In the genomic region with DNA sequence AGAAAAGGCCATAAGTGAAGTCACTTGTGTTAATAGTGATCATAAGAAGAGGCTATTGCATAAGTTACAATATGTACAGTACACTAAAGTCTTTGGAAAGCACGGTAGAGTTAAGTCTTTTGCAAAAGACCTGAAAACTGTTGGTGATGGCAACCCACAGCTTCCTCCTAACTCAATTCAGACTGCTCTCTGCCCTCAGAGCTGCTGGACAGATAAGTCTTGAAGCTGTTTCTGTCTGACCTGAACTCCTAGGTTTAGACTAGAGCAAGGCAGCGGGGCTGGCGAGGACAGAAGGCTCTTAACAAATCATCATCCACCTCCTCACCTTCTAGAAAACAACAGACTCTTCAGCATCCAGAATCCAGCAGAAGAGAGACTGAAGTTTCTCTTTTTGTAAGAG, we compare ENCODE assay signal across 1 cellular context.
TF ChIP-seq lines count a peak whose summit lies in the region.

No MANE protein-coding gene starts in this region.

TF ChIP-seq in GM23338, 12 proteins besides CTCF, POLR2A, EP300 and RAD21:
- TF ChIP-seq, protein P1, sequence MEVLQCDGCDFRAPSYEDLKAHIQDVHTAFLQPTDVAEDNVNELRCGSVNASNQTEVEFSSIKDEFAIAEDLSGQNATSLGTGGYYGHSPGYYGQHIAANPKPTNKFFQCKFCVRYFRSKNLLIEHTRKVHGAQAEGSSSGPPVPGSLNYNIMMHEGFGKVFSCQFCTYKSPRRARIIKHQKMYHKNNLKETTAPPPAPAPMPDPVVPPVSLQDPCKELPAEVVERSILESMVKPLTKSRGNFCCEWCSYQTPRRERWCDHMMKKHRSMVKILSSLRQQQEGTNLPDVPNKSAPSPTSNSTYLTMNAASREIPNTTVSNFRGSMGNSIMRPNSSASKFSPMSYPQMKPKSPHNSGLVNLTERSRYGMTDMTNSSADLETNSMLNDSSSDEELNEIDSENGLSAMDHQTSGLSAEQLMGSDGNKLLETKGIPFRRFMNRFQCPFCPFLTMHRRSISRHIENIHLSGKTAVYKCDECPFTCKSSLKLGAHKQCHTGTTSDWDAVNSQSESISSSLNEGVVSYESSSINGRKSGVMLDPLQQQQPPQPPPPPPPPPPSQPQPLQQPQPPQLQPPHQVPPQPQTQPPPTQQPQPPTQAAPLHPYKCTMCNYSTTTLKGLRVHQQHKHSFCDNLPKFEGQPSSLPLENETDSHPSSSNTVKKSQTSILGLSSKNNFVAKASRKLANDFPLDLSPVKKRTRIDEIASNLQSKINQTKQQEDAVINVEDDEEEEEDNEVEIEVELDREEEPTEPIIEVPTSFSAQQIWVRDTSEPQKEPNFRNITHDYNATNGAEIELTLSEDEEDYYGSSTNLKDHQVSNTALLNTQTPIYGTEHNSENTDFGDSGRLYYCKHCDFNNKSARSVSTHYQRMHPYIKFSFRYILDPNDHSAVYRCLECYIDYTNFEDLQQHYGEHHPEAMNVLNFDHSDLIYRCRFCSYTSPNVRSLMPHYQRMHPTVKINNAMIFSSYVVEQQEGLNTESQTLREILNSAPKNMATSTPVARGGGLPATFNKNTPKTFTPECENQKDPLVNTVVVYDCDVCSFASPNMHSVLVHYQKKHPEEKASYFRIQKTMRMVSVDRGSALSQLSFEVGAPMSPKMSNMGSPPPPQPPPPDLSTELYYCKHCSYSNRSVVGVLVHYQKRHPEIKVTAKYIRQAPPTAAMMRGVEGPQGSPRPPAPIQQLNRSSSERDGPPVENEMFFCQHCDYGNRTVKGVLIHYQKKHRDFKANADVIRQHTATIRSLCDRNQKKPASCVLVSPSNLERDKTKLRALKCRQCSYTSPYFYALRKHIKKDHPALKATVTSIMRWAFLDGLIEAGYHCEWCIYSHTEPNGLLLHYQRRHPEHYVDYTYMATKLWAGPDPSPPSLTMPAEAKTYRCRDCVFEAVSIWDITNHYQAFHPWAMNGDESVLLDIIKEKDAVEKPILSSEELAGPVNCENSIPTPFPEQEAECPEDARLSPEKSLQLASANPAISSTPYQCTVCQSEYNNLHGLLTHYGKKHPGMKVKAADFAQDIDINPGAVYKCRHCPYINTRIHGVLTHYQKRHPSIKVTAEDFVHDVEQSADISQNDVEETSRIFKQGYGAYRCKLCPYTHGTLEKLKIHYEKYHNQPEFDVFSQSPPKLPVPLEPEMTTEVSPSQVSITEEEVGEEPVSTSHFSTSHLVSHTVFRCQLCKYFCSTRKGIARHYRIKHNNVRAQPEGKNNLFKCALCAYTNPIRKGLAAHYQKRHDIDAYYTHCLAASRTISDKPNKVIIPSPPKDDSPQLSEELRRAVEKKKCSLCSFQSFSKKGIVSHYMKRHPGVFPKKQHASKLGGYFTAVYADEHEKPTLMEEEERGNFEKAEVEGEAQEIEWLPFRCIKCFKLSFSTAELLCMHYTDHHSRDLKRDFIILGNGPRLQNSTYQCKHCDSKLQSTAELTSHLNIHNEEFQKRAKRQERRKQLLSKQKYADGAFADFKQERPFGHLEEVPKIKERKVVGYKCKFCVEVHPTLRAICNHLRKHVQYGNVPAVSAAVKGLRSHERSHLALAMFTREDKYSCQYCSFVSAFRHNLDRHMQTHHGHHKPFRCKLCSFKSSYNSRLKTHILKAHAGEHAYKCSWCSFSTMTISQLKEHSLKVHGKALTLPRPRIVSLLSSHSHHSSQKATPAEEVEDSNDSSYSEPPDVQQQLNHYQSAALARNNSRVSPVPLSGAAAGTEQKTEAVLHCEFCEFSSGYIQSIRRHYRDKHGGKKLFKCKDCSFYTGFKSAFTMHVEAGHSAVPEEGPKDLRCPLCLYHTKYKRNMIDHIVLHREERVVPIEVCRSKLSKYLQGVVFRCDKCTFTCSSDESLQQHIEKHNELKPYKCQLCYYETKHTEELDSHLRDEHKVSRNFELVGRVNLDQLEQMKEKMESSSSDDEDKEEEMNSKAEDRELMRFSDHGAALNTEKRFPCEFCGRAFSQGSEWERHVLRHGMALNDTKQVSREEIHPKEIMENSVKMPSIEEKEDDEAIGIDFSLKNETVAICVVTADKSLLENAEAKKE (CRISPR knock-in tag; IDR thresholded peaks at IDR 0.05): no peak
- TF ChIP-seq POLR2AphosphoS5 (IDR thresholded peaks at IDR 0.05; ENCODE audit: low read depth): no peak
- TF ChIP-seq, protein P2, sequence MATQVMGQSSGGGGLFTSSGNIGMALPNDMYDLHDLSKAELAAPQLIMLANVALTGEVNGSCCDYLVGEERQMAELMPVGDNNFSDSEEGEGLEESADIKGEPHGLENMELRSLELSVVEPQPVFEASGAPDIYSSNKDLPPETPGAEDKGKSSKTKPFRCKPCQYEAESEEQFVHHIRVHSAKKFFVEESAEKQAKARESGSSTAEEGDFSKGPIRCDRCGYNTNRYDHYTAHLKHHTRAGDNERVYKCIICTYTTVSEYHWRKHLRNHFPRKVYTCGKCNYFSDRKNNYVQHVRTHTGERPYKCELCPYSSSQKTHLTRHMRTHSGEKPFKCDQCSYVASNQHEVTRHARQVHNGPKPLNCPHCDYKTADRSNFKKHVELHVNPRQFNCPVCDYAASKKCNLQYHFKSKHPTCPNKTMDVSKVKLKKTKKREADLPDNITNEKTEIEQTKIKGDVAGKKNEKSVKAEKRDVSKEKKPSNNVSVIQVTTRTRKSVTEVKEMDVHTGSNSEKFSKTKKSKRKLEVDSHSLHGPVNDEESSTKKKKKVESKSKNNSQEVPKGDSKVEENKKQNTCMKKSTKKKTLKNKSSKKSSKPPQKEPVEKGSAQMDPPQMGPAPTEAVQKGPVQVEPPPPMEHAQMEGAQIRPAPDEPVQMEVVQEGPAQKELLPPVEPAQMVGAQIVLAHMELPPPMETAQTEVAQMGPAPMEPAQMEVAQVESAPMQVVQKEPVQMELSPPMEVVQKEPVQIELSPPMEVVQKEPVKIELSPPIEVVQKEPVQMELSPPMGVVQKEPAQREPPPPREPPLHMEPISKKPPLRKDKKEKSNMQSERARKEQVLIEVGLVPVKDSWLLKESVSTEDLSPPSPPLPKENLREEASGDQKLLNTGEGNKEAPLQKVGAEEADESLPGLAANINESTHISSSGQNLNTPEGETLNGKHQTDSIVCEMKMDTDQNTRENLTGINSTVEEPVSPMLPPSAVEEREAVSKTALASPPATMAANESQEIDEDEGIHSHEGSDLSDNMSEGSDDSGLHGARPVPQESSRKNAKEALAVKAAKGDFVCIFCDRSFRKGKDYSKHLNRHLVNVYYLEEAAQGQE (IDR thresholded peaks at IDR 0.05; ENCODE audit: unreplicated experiment): no peak
